Comparison of ENCODE assay signal across 13 cellular contexts in genomic region chr9:131429121-131430012, GRCh38. TPM values are rescaled to one million over a fixed set of nuclear protein-coding genes. Genes with fewer than 3 reads are reported as not detected.
A peak's percentile ranks its signal among the peaks of the same experiment; 100 is the strongest.
DNase-seq lines count a peak whose midpoint lies in the region; ATAC-seq and TF ChIP-seq lines count a peak whose summit lies in the region.
"Had no signal": no experiment of that assay in that cellular context is flagged by ENCODE, and none has a peak within 500 bp of the region (broad histone marks: within the 10 kb centered on the region; RNA-seq: fewer than 3 reads in every experiment).

No MANE protein-coding gene starts in this region.

- peaks cover 29% of the 10 kb centered on the region for H3K4me1 ChIP-seq in CD8-positive, alpha-beta memory T cell (ENCODE audit: insufficient read depth, low read length)
- no peaks in the 10 kb centered on the region for H3K4me1 ChIP-seq in HEK293 (ENCODE audit: control insufficient read depth, insufficient read depth, low read length)
- H3K4me1 ChIP-seq: colonic mucosa had no signal

- intact Hi-C loops in Calu3 (cut with micrococcal nuclease; ENCODE audit: unreplicated experiment): no loop called here
- intact Hi-C loops in sciatic nerve (cut with DNase I): no loop called here

- TF ChIP-seq CTCF in HEK293 (tag by site-specific recombination; IDR thresholded peaks at IDR 0.05) (no peak), brain (conservative IDR thresholded peaks at IDR 0.05) (no peak), nephron progenitor cell (IDR thresholded peaks at IDR 0.05) (no peak), Calu3 (IDR thresholded peaks at IDR 0.05; ENCODE audit: unreplicated experiment) (no peak)

- no TSS peak for BruUV-seq in Calu3 (replicated peaks; lab: Mats Ljungman, UMichigan)

- no peaks in the 10 kb centered on the region for H3K27me3 Mint-ChIP-seq in CD8-positive, alpha-beta memory T cell
- H3K27me3 Mint-ChIP-seq in brain (no peaks in the 10 kb centered on the region), nephron progenitor cell (ENCODE audit: low read depth, poor library complexity) (no peaks in the 10 kb centered on the region), Calu3 (ENCODE audit: unreplicated experiment) (no peaks in the 10 kb centered on the region)

- H3K9me3 Mint-ChIP-seq in CD8-positive, alpha-beta memory T cell: no peaks in the 10 kb centered on the region
- H3K9me3 Mint-ChIP-seq in brain (peaks cover 0 to 9% (median 0%) of the 10 kb centered on the region in 5 experiments), nephron progenitor cell (no peaks in the 10 kb centered on the region), Calu3 (ENCODE audit: low read depth, unreplicated experiment) (no peaks in the 10 kb centered on the region)

- H3K36me3 Mint-ChIP-seq in CD8-positive, alpha-beta memory T cell: peaks cover 4 to 51% (median 7%) of the 10 kb centered on the region in 3 donors
- H3K36me3 Mint-ChIP-seq in brain (peaks cover 77% of the 10 kb centered on the region), nephron progenitor cell (ENCODE audit: low read depth) (peaks cover 65% of the 10 kb centered on the region), Calu3 (ENCODE audit: insufficient read depth, unreplicated experiment) (peaks cover 15% of the 10 kb centered on the region)

- CTCF ChIA-PET in CD8-positive, alpha-beta memory T cell (lab: Charles Lee): interaction anchor here (1.5 kb wide), 1 partner anchor 10 kb away, joined by 3 read pairs; no protein-coding TSS in a partner anchor
- CTCF ChIA-PET in HEK293 (lab: Yijun Ruan, JAX): interaction anchor here (0.6 to 1.4 kb wide), 3 partner anchors 9 to 96 kb away, joined by 3 to 4 read pairs (median 3); no protein-coding TSS in a partner anchor
- CTCF ChIA-PET in Calu3 (lab: Charles Lee): no interaction called here

- H3K27ac Mint-ChIP-seq in CD8-positive, alpha-beta memory T cell: peak overlapping the region; percentile 13 to 93 (median 54)
- H3K27ac Mint-ChIP-seq in brain (peak overlapping the region in 4 of 5 experiments; percentile 12 to 54 (median 39)), nephron progenitor cell (peak overlapping the region; percentile 92), Calu3 (ENCODE audit: unreplicated experiment) (no peak overlapping the region)

- peaks cover 28% of the 10 kb centered on the region for H3K36me3 ChIP-seq in CD8-positive, alpha-beta memory T cell (ENCODE audit: insufficient read depth, low read length)
- peaks cover 8 to 48% of the 10 kb centered on the region in 2 experiments; a peak in 2 of 3 replicates for H3K36me3 ChIP-seq in HEK293 (ENCODE audit: control insufficient read depth in 2 of 2, insufficient read depth in 1 of 2, low read length in 2 of 2)

- H3K4me3 Mint-ChIP-seq in CD8-positive, alpha-beta memory T cell: peak overlapping the region in 3 of 7 donors; percentile 18 to 35 (median 25)
- H3K4me3 Mint-ChIP-seq in brain: no peak overlapping the region
- H3K4me3 Mint-ChIP-seq in nephron progenitor cell: no peak overlapping the region
- H3K4me3 Mint-ChIP-seq in Calu3 (ENCODE audit: low read depth, unreplicated experiment): no peak overlapping the region

- DNase-seq in CD8-positive, alpha-beta memory T cell: no peak
- DNase-seq in nephron progenitor cell (no peak), cortex of kidney (lab: John Stamatoyannopoulos, UW) (no peak), Calu3 (no peak), sciatic nerve (ENCODE audit: low spot score) (no peak), cerebellar cortex (ENCODE audit: low spot score) (no peak)
- DNase-seq: colonic mucosa, NCI-H1092, NCI-H524, SHP77, upper lobe of left lung had no signal

- no peaks in the 10 kb centered on the region for H3K9me3 ChIP-seq in CD8-positive, alpha-beta memory T cell (ENCODE audit: low read length)
- H3K9me3 ChIP-seq in HEK293 (ENCODE audit: control insufficient read depth, insufficient read depth, low read depth, low read length): no peaks in the 10 kb centered on the region
- H3K9me3 ChIP-seq: colonic mucosa, upper lobe of left lung had no signal

- H3K27ac ChIP-seq in CD8-positive, alpha-beta memory T cell (ENCODE audit: low read depth, low read length): no peak overlapping the region
- 0 out of 2 replicates have a peak overlapping the region, but pooled peaks have one; percentile 30 for H3K27ac ChIP-seq in HEK293 (ENCODE audit: extremely low read depth, low read depth, low read length)
- H3K27ac ChIP-seq: colonic mucosa had no signal

- H3K27me3 ChIP-seq in CD8-positive, alpha-beta memory T cell (ENCODE audit: insufficient read depth, low read length, poor library complexity, severe bottlenecking): no peaks in the 10 kb centered on the region
- H3K27me3 ChIP-seq: colonic mucosa, upper lobe of left lung had no signal

- ATAC-seq in sciatic nerve: no peak

- peaks cover 34 to 62% (median 61%) of the 10 kb centered on the region in 3 donors for H3K4me1 Mint-ChIP-seq in CD8-positive, alpha-beta memory T cell
- peaks cover 27% of the 10 kb centered on the region for H3K4me1 Mint-ChIP-seq in brain
- peaks cover 14% of the 10 kb centered on the region for H3K4me1 Mint-ChIP-seq in nephron progenitor cell
- H3K4me1 Mint-ChIP-seq in Calu3 (ENCODE audit: low read depth, unreplicated experiment): peaks cover 8% of the 10 kb centered on the region

- POLR2A ChIA-PET in CD8-positive, alpha-beta memory T cell (lab: Charles Lee): interaction anchor here (0.5 kb wide), 1 partner anchor 51 kb away, joined by 10 read pairs; no protein-coding TSS in a partner anchor
- POLR2A ChIA-PET in HEK293 (lab: Yijun Ruan, JAX): no interaction called here

- no peak overlapping the region for H3K4me3 ChIP-seq in CD8-positive, alpha-beta memory T cell (ENCODE audit: low read length)
- H3K4me3 ChIP-seq in HEK293 (ENCODE audit: low read depth, low read length): no peak overlapping the region
- H3K4me3 ChIP-seq: colonic mucosa, upper lobe of left lung had no signal

TF ChIP-seq in HEK293, 187 proteins besides CTCF, POLR2A, EP300 and RAD21 (continues in another document):
- TF ChIP-seq EGR2 (tag by site-specific recombination; IDR thresholded peaks at IDR 0.05; ENCODE audit: low read depth) (no peak), ZIC2 (tag by site-specific recombination; IDR thresholded peaks at IDR 0.05) (peak; percentile 63), PRDM1 (tag by site-specific recombination; IDR thresholded peaks at IDR 0.05) (peak; percentile 59), ZNF777 (tag by site-specific recombination; IDR thresholded peaks at IDR 0.05; ENCODE audit: borderline replicate concordance) (no peak), ZBTB7A (tag by site-specific recombination; IDR thresholded peaks at IDR 0.05; ENCODE audit: low read depth) (no peak), REST (tag by site-specific recombination; IDR thresholded peaks at IDR 0.05) (0 out of 2 replicates have a peak, but pooled peaks have one; percentile 9), ZNF398 (tag by site-specific recombination; IDR thresholded peaks at IDR 0.05) (peak; percentile 48; the same call in 1 of the 2 replicates), ZNF561 (tag by site-specific recombination; IDR thresholded peaks at IDR 0.05; ENCODE audit: borderline replicate concordance) (no peak), SCRT2 (tag by site-specific recombination; IDR thresholded peaks at IDR 0.05) (peak; percentile 90), ZNF624 (tag by site-specific recombination; IDR thresholded peaks at IDR 0.05) (no peak), ZNF837 (tag by site-specific recombination; IDR thresholded peaks at IDR 0.05) (no peak), ZNF473 (tag by site-specific recombination; IDR thresholded peaks at IDR 0.05) (no peak), GLIS1 (tag by site-specific recombination; IDR thresholded peaks at IDR 0.05) (peak; percentile 30; the same call in 1 of the 2 replicates), ZNF266 (tag by site-specific recombination; IDR thresholded peaks at IDR 0.05; ENCODE audit: low read depth) (no peak)

RNA-seq across cellular contexts. Expression of gene PRRC2B, which starts 35.5 kb away (rescaled TPM):
- total RNA-seq in CD8-positive, alpha-beta memory T cell: 100 to 1,000 TPM; 146 TPM
- polyA plus RNA-seq in CD8-positive, alpha-beta memory T cell: 42.1 TPM
- polyA plus RNA-seq in brain (ENCODE audit: insufficient read depth, low read depth, low replicate concordance): 264 TPM
- total RNA-seq in Calu3 (2022) (137 and 143 TPM in 2 replicates), sciatic nerve (252 TPM)
